Comparison of ENCODE assay signal across 8 cellular contexts in genomic region chr3:52535411-52536111, GRCh38. TPM values are rescaled to one million over a fixed set of nuclear protein-coding genes. Genes with fewer than 3 reads are reported as not detected.
A peak's percentile ranks its signal among the peaks of the same experiment; 100 is the strongest.
DNase-seq lines count a peak whose midpoint lies in the region; ATAC-seq and TF ChIP-seq lines count a peak whose summit lies in the region.

No MANE protein-coding gene starts in this region.

- TF ChIP-seq CTCF in DND-41 (IDR thresholded peaks at IDR 0.05; ENCODE audit: borderline replicate concordance, extremely low read depth, low read length, poor library complexity, severe bottlenecking) (no peak), OCI-LY7 (conservative IDR thresholded peaks at IDR 0.05; ENCODE audit: low read length) (no peak), osteocyte (IDR thresholded peaks at IDR 0.05) (no peak)

- H3K9me3 ChIP-seq in DND-41 (ENCODE audit: insufficient read depth, low read length, severe bottlenecking), result no peaks in the 10 kb centered on the region
- no peaks in the 10 kb centered on the region for H3K9me3 ChIP-seq in OCI-LY7 (ENCODE audit: low read length)
- no peaks in the 10 kb centered on the region for H3K9me3 ChIP-seq in endocrine pancreas (ENCODE audit: control insufficient read depth, low read length)

- intact Hi-C loops in OCI-LY7 (cut with micrococcal nuclease; ENCODE audit: unreplicated experiment), result loop anchor here (1.0 to 5.0 kb wide), 3 partner anchors 63 to 150 kb away; partner anchors contain the start of genes NISCH and PBRM1

- no peaks in the 10 kb centered on the region for H3K9me3 Mint-ChIP-seq in osteocyte (ENCODE audit: unreplicated experiment)

- peaks cover 28% of the 10 kb centered on the region for H3K79me2 ChIP-seq in DND-41 (ENCODE audit: insufficient read depth, low read length)
- H3K79me2 ChIP-seq in OCI-LY7 (ENCODE audit: insufficient read depth, low read depth, low read length), result peaks cover 43% of the 10 kb centered on the region

- peak overlapping the region; percentile 54 for H3K27ac Mint-ChIP-seq in osteocyte (ENCODE audit: unreplicated experiment)

- H2AFZ ChIP-seq in DND-41 (ENCODE audit: low read depth, low read length), result peak overlapping the region; percentile 77
- H2AFZ ChIP-seq in OCI-LY7 (ENCODE audit: low read length), result peak overlapping the region; percentile 34; the same call in 1 of the 2 replicates

- H3K4me2 ChIP-seq in DND-41 (ENCODE audit: insufficient read depth, low read length) (peak overlapping the region; percentile 73), OCI-LY7 (ENCODE audit: low read length) (peak overlapping the region; percentile 69)

- H3K36me3 ChIP-seq in DND-41 (ENCODE audit: insufficient read depth, low read length) (peaks cover 4% of the 10 kb centered on the region; the same call in 1 of the 2 replicates), OCI-LY7 (ENCODE audit: insufficient read depth, low read length) (peaks cover 18% of the 10 kb centered on the region), endocrine pancreas (ENCODE audit: control insufficient read depth, insufficient read depth, low read length) (no peaks in the 10 kb centered on the region)

- H3K27me3 Mint-ChIP-seq in osteocyte (ENCODE audit: unreplicated experiment), result no peaks in the 10 kb centered on the region

- H3K4me3 ChIP-seq in DND-41 (ENCODE audit: low read depth in 1 of 2, low read length in 2 of 2) (peak overlapping the region in 1 of 2 experiments; percentile 54; a peak in 3 of 4 replicates), OCI-LY7 (ENCODE audit: low read depth, low read length, poor library complexity, severe bottlenecking) (peak overlapping the region; percentile 13), endocrine pancreas (ENCODE audit: control insufficient read depth, insufficient read depth, low read length) (peak overlapping the region; percentile 3)

- CTCF ChIA-PET in OCI-LY7 (lab: Charles Lee; ENCODE audit: unreplicated experiment), result interaction anchor here (0.5 to 0.9 kb wide), 3 partner anchors 16 to 524 kb away, joined by 3 to 5 read pairs (median 4); no protein-coding TSS in a partner anchor

- H3K4me3 Mint-ChIP-seq in osteocyte (ENCODE audit: unreplicated experiment), result peak overlapping the region; percentile 99

- no peaks in the 10 kb centered on the region for H3K9me2 ChIP-seq in OCI-LY7 (ENCODE audit: insufficient read depth, low read length)

- ATAC-seq in DND-41 (ENCODE audit: insufficient read depth, low read depth), result no peak
- no peak for ATAC-seq in HG02678 (IDR thresholded peaks at IDR 0.05; ENCODE audit: unreplicated experiment)

- H3K4me1 ChIP-seq in DND-41 (ENCODE audit: insufficient read depth, low read length) (peaks cover 35% of the 10 kb centered on the region), OCI-LY7 (ENCODE audit: insufficient read depth, low read length, poor library complexity, severe bottlenecking) (peaks cover 57% of the 10 kb centered on the region), endocrine pancreas (ENCODE audit: control insufficient read depth, insufficient read depth, low read length) (no peaks in the 10 kb centered on the region)

- peaks cover 16% of the 10 kb centered on the region for H3K36me3 Mint-ChIP-seq in osteocyte (ENCODE audit: unreplicated experiment)

- no TSS peak for BruUV-seq in OCI-LY7 (replicated peaks; lab: Mats Ljungman, UMichigan)

- peak overlapping the region; percentile 65 for H3K27ac ChIP-seq in DND-41 (ENCODE audit: low read length)
- H3K27ac ChIP-seq in OCI-LY7 (ENCODE audit: low read depth, low read length, poor library complexity, severe bottlenecking), result peak overlapping the region; percentile 60

- POLR2A ChIA-PET in OCI-LY7 (lab: Charles Lee), result interaction anchor here (0.6 to 1.5 kb wide), 11 partner anchors 9 to 206 kb away, joined by 3 to 7 read pairs (median 3); no protein-coding TSS in a partner anchor

- H3K27me3 ChIP-seq in DND-41 (ENCODE audit: insufficient read depth, low read length, poor library complexity) (no peaks in the 10 kb centered on the region), endocrine pancreas (ENCODE audit: control insufficient read depth, insufficient read depth, low read length) (no peaks in the 10 kb centered on the region)

- DNase-seq in DND-41 (peak; percentile 22), OCI-LY7 (ENCODE audit: low spot score) (no peak), osteocyte (ENCODE audit: extremely low spot score, unreplicated experiment) (peak; percentile 54), dermis blood vessel endothelial cell (no peak), epidermal melanocyte (ENCODE audit: insufficient read length, low spot score) (no peak), COR-L47 (lab: John Stamatoyannopoulos, UW) (no peak)

- peaks cover 7% of the 10 kb centered on the region; the same call in 1 of the 2 replicates for H4K20me1 ChIP-seq in DND-41 (ENCODE audit: insufficient read depth, low read length)
- H4K20me1 ChIP-seq in OCI-LY7 (ENCODE audit: insufficient read depth, low read length), result peaks cover 13% of the 10 kb centered on the region; the same call in 1 of the 2 replicates

- H3K9ac ChIP-seq in DND-41 (ENCODE audit: low read depth, low read length), result peak overlapping the region; percentile 42
- no peak overlapping the region for H3K9ac ChIP-seq in endocrine pancreas (ENCODE audit: control insufficient read depth, insufficient read depth, low read length)

- H3K4me1 Mint-ChIP-seq in osteocyte (ENCODE audit: unreplicated experiment), result peaks cover 48% of the 10 kb centered on the region

RNA-seq across cellular contexts. Expression of gene UQCC5, which starts 0.8 kb away (rescaled TPM):
- 12.0 and 18.4 TPM in 2 replicates for total RNA-seq in OCI-LY7 (2014; rRNA removed; shearing (Covaris generic))
- 22.4 and 25.6 TPM in 2 replicates for total RNA-seq in OCI-LY7 (2022)
- total RNA-seq in osteocyte, result 18.4 and 18.6 TPM in 2 replicates
- total RNA-seq in dermis blood vessel endothelial cell, result 1.7 and 2.7 TPM in 2 replicates

RNA-seq across cellular contexts. Expression of gene NT5DC2, which starts 1.9 kb away (rescaled TPM):
- 132 and 144 TPM in 2 replicates for total RNA-seq in OCI-LY7 (2014; rRNA removed; shearing (Covaris generic))
- total RNA-seq in OCI-LY7 (2022), result 110 and 118 TPM in 2 replicates
- total RNA-seq in osteocyte, result 178 and 188 TPM in 2 replicates
- total RNA-seq in dermis blood vessel endothelial cell, result 32.2 and 81.1 TPM in 2 replicates

RNA-seq across cellular contexts. Expression of gene STAB1, which starts 40.4 kb away (rescaled TPM):
- not detected in 2 replicates for total RNA-seq in OCI-LY7 (2014; rRNA removed; shearing (Covaris generic))
- not detected in 2 replicates for total RNA-seq in OCI-LY7 (2022)
- not detected in 2 replicates for total RNA-seq in osteocyte
- total RNA-seq in dermis blood vessel endothelial cell, result 462 and 464 TPM in 2 replicates

Comparison
In these comparisons a context has a peak if more than half of its experiments do, and no peak if none do; other contexts are left out.
1. DNase-seq: peak in DND-41 (single experiment) and osteocyte (single experiment); none in OCI-LY7 (single experiment), dermis blood vessel endothelial cell (single experiment), epidermal melanocyte (single experiment) and COR-L47 (single experiment).
2. RNA of gene STAB1, which starts 40.4 kb away (total RNA-seq): 462 to 464 TPM in dermis blood vessel endothelial cell; not detected in OCI-LY7 and not detected in osteocyte; every median in the first group is over 100 times any median in the second.